ENCODE assay signal across 8 cellular contexts in genomic region chr1:182080955-182081582, GRCh38. TPM values are rescaled to one million over a fixed set of nuclear protein-coding genes. Genes with fewer than 3 reads are reported as not detected.
A peak's percentile ranks its signal among the peaks of the same experiment; 100 is the strongest.
DNase-seq lines count a peak whose midpoint lies in the region; ATAC-seq and TF ChIP-seq lines count a peak whose summit lies in the region.

No MANE protein-coding gene starts in this region.

- no peaks in the 10 kb centered on the region for H3K27me3 Mint-ChIP-seq in effector memory CD8-positive, alpha-beta T cell
- no peaks in the 10 kb centered on the region for H3K27me3 Mint-ChIP-seq in nephron (ENCODE audit: low read depth)

- H3K79me2 ChIP-seq in PC-3 (ENCODE audit: low read length), result no peaks in the 10 kb centered on the region

- no peak overlapping the region for H3K27ac Mint-ChIP-seq in effector memory CD8-positive, alpha-beta T cell
- no peak overlapping the region for H3K27ac Mint-ChIP-seq in nephron

- DNase-seq in left ventricle myocardium inferior (no peak), left ventricle myocardium superior (no peak), HuH-7 (ENCODE audit: low spot score) (peak; percentile 34), PC-3 (peak; percentile 51)
- DNase-seq in effector memory CD8-positive, alpha-beta T cell, result peak in 2 of 3 experiments; percentile 18 to 30

- no peaks in the 10 kb centered on the region for H3K9me3 Mint-ChIP-seq in effector memory CD8-positive, alpha-beta T cell
- no peaks in the 10 kb centered on the region for H3K9me3 Mint-ChIP-seq in nephron

- H3K4me1 ChIP-seq in left ventricle myocardium inferior (peaks cover 5% of the 10 kb centered on the region), PC-3 (ENCODE audit: insufficient read depth, low read length) (peaks cover 3% of the 10 kb centered on the region; the same call in 1 of the 2 replicates)

- BruUV-seq in PC-3 (replicated peaks; lab: Mats Ljungman, UMichigan), result no TSS peak

- H3K4me2 ChIP-seq in PC-3 (ENCODE audit: low read length), result no peak overlapping the region

- H3K4me1 Mint-ChIP-seq in effector memory CD8-positive, alpha-beta T cell (ENCODE audit: low read depth in 2 of 2), result peaks cover 5 to 7% of the 10 kb centered on the region in 2 donors
- H3K4me1 Mint-ChIP-seq in nephron, result peaks cover 8% of the 10 kb centered on the region

- POLR2A ChIA-PET in PC-3 (lab: Charles Lee; ENCODE audit: unreplicated experiment), result no interaction called here

- peak; percentile 69 for TF ChIP-seq CTCF in left ventricle myocardium inferior (IDR thresholded peaks at IDR 0.05; ENCODE audit: borderline replicate concordance)
- TF ChIP-seq CTCF in PC-3 (conservative IDR thresholded peaks at IDR 0.05; ENCODE audit: low read depth, low read length), result peak; percentile 67
- peak; percentile 57 to 74 (median 59) for TF ChIP-seq CTCF in nephron (IDR thresholded peaks at IDR 0.05; ENCODE audit: unreplicated experiment in 3 of 3)

- H2AFZ ChIP-seq in PC-3 (ENCODE audit: low read length), result no peak overlapping the region

- H3K9me3 ChIP-seq in left ventricle myocardium inferior (replicated peaks) (no peaks in the 10 kb centered on the region), PC-3 (ENCODE audit: low read length) (no peaks in the 10 kb centered on the region)

- intact Hi-C loops in left ventricle myocardium inferior (cut with micrococcal nuclease), result loop anchor here (10.0 kb wide), 1 partner anchor 704 kb away; the partner anchor contains the start of gene NPL
- intact Hi-C loops in left ventricle myocardium superior (cut with micrococcal nuclease), result loop anchor here (2.0 kb wide), 1 partner anchor 604 kb away; no protein-coding TSS in a partner anchor
- intact Hi-C loops in PC-3 (cut with micrococcal nuclease), result loop anchor here (10.0 kb wide), 4 partner anchors 104 to 704 kb away; partner anchors contain the start of gene NPL

- no peak overlapping the region for H3K9ac ChIP-seq in PC-3 (ENCODE audit: low read length)

- H3K36me3 Mint-ChIP-seq in effector memory CD8-positive, alpha-beta T cell (ENCODE audit: insufficient read depth), result no peaks in the 10 kb centered on the region
- H3K36me3 Mint-ChIP-seq in nephron (ENCODE audit: low read depth), result no peaks in the 10 kb centered on the region

- ATAC-seq in left ventricle myocardium superior (no peak), PC-3 (no peak), GM21786 (IDR thresholded peaks at IDR 0.05; ENCODE audit: unreplicated experiment) (no peak), GM18519 (IDR thresholded peaks at IDR 0.05; ENCODE audit: low FRiP score, unreplicated experiment) (no peak)
- peak; percentile 41 for ATAC-seq in effector memory CD8-positive, alpha-beta T cell (replicated peaks)

- H3K27ac ChIP-seq in left ventricle myocardium inferior (replicated peaks) (no peak overlapping the region), PC-3 (ENCODE audit: low read length) (no peak overlapping the region)

- no peaks in the 10 kb centered on the region for H3K9me2 ChIP-seq in PC-3 (replicated peaks; ENCODE audit: low read length)

- H3K4me3 ChIP-seq in left ventricle myocardium inferior (no peak overlapping the region), PC-3 (ENCODE audit: low read length) (no peak overlapping the region)

- no peaks in the 10 kb centered on the region for H4K20me1 ChIP-seq in PC-3 (ENCODE audit: low read length)

- H3F3A ChIP-seq in PC-3 (ENCODE audit: low read length, unreplicated experiment), result no peaks in the 10 kb centered on the region

- CTCF ChIA-PET in PC-3 (lab: Charles Lee), result interaction anchor here (0.5 to 1.5 kb wide), 12 partner anchors 26 to 622 kb away, joined by 3 to 7 read pairs (median 3); partner anchors contain the start of gene TEDDM1

- H3K27me3 ChIP-seq in left ventricle myocardium inferior (ENCODE audit: low read depth), result no peaks in the 10 kb centered on the region
- no peaks in the 10 kb centered on the region for H3K27me3 ChIP-seq in PC-3 (ENCODE audit: low read length)

- no peaks in the 10 kb centered on the region for H3K36me3 ChIP-seq in left ventricle myocardium inferior
- H3K36me3 ChIP-seq in PC-3 (ENCODE audit: low read depth, low read length), result no peaks in the 10 kb centered on the region

- H3K4me3 Mint-ChIP-seq in effector memory CD8-positive, alpha-beta T cell, result no peak overlapping the region
- no peak overlapping the region for H3K4me3 Mint-ChIP-seq in nephron

RNA-seq across cellular contexts. Expression of gene ZNF648, which starts 19.6 kb away (rescaled TPM):
- total RNA-seq in left ventricle myocardium inferior (not detected), left ventricle myocardium superior (not detected), PC-3 (2014; rRNA removed) (not detected in 2 replicates)

Comparison
In these comparisons a context has a peak if more than half of its experiments do, and no peak if none do; other contexts are left out.
1. DNase-seq: peak in HuH-7 (single experiment), PC-3 (single experiment) and effector memory CD8-positive, alpha-beta T cell (2 of 3); none in left ventricle myocardium inferior (single experiment) and left ventricle myocardium superior (single experiment).
2. Peak in every context shown above with its lines, with median percentiles within 50 percentile points of each other: CTCF ChIP-seq.